Comparison of ENCODE assay signal across 9 cellular contexts in the genomic region with DNA sequence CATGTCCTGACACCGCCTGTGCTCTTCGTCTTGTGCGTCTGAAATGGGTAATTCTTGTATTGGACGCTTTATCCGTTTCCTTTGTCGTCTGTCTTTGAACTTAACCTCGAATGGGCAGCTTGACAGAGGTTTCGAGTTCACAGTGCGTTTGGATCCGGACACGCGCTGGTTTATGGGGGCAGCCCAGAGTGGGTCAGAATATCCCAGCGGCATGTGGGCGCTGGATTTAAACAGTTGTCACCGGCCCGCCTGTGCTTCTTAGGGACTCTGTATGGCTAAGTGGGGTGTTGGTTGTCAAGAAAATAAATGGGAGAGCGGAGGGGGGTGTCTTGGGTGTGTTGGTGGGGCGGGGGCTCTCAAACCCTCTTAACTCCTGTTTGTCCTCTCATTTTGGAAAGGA.
A peak's percentile ranks its signal among the peaks of the same experiment; 100 is the strongest.
DNase-seq lines count a peak whose midpoint lies in the region; TF ChIP-seq lines count a peak whose summit lies in the region.
"Had no signal": no experiment of that assay in that cellular context is flagged by ENCODE, and none has a peak within 500 bp of the region (broad histone marks: within the 10 kb centered on the region; RNA-seq: fewer than 3 reads in every experiment).

No MANE protein-coding gene starts in this region.

- H3K36me3 ChIP-seq in DOHH2 (ENCODE audit: control insufficient read depth, low read length) (peaks cover 4% of the 10 kb centered on the region; the same call in 1 of the 2 replicates), ectodermal cell (ENCODE audit: control insufficient read depth, insufficient read depth, low read length) (no peaks in the 10 kb centered on the region), neuronal stem cell (replicated peaks in 1 of 2; ENCODE audit: control insufficient read depth in 2 of 2, insufficient read depth in 2 of 2, low read length in 2 of 2) (no peaks in the 10 kb centered on the region)

- no peak overlapping the region for H2AK5ac ChIP-seq in neuronal stem cell (ENCODE audit: low read depth, low read length)

- H3K4me1 ChIP-seq in DOHH2 (ENCODE audit: control insufficient read depth, low read length) (peaks cover 47% of the 10 kb centered on the region), ectodermal cell (ENCODE audit: control insufficient read depth, insufficient read depth, low read length) (no peaks in the 10 kb centered on the region), neuronal stem cell (ENCODE audit: control insufficient read depth in 2 of 2, insufficient read depth in 1 of 2, low read depth in 1 of 2, low read length in 2 of 2) (no peaks in the 10 kb centered on the region)

- H3K4ac ChIP-seq in neuronal stem cell (ENCODE audit: low read length), result no peak overlapping the region

- no peaks in the 10 kb centered on the region for H3K27me3 ChIP-seq in DOHH2 (ENCODE audit: control insufficient read depth, low read length)
- H3K27me3 ChIP-seq in ectodermal cell (ENCODE audit: control insufficient read depth, insufficient read depth, low read length, poor library complexity, severe bottlenecking), result no peaks in the 10 kb centered on the region
- H3K27me3 ChIP-seq in neuronal stem cell (ENCODE audit: control insufficient read depth in 3 of 3, insufficient read depth in 3 of 3, low read depth in 1 of 3, low read length in 3 of 3), result no peaks in the 10 kb centered on the region

- no peaks in the 10 kb centered on the region for H3K9me3 Mint-ChIP-seq in type B pancreatic cell

- DNase-seq in NCI-H69 (lab: John Stamatoyannopoulos, UW) (peak; percentile 19), neuronal stem cell (ENCODE audit: low spot score) (no peak), substantia nigra (lab: John Stamatoyannopoulos, UW) (no peak), NCI-H526 (lab: John Stamatoyannopoulos, UW) (no peak), type B pancreatic cell (ENCODE audit: extremely low spot score, unreplicated experiment) (no peak)
- DNase-seq: central memory CD4-positive, alpha-beta T cell; GF-D8 had no signal

- H3K9me3 ChIP-seq in DOHH2 (ENCODE audit: control insufficient read depth, insufficient read depth, low read length) (no peaks in the 10 kb centered on the region), ectodermal cell (ENCODE audit: control insufficient read depth, low read length) (no peaks in the 10 kb centered on the region), neuronal stem cell (replicated peaks in 1 of 2; ENCODE audit: control insufficient read depth in 2 of 2, insufficient read depth in 1 of 2, low read depth in 1 of 2, low read length in 2 of 2) (no peaks in the 10 kb centered on the region)

- no peak overlapping the region for H3K18ac ChIP-seq in neuronal stem cell (ENCODE audit: low read length)

- no peak overlapping the region for H2BK120ac ChIP-seq in neuronal stem cell (ENCODE audit: low read depth, low read length)

- no peaks in the 10 kb centered on the region for H3K9me2 ChIP-seq in DOHH2 (replicated peaks; ENCODE audit: control insufficient read depth, low read length)

- no peaks in the 10 kb centered on the region for H3F3A ChIP-seq in DOHH2 (ENCODE audit: control insufficient read depth, insufficient read depth)

- no peak overlapping the region for H4K91ac ChIP-seq in neuronal stem cell (ENCODE audit: low read depth, low read length, poor library complexity)

- H3K27ac ChIP-seq in DOHH2 (ENCODE audit: low read depth, low read length) (peak overlapping the region; percentile 12; the same call in 1 of the 2 replicates), ectodermal cell (ENCODE audit: insufficient read depth, low read depth, low read length, poor library complexity, severe bottlenecking) (no peak overlapping the region), neuronal stem cell (replicated peaks; ENCODE audit: low read length) (no peak overlapping the region), substantia nigra (ENCODE audit: low read depth, low read length, poor library complexity, severe bottlenecking) (no peak overlapping the region)

- WGBS in ectodermal cell, 2 experiments, result 3% methylated on average over 15 to 18 of the region's 18 CpGs
- WGBS in neuronal stem cell (ENCODE audit: extremely low coverage in 2 of 2, insufficient read length in 2 of 2, insufficient replicate concordance in 1 of 2), 2 donors, result no CpG with 5 or more reads among the region's 18 CpGs

- H4K8ac ChIP-seq in neuronal stem cell (ENCODE audit: low read depth, low read length), result no peak overlapping the region

- H3K14ac ChIP-seq in neuronal stem cell (ENCODE audit: low read length), result no peak overlapping the region

- H3K4me2 ChIP-seq in DOHH2 (ENCODE audit: low read length) (peak overlapping the region; percentile 87), neuronal stem cell (ENCODE audit: insufficient read depth, low read length, poor library complexity, severe bottlenecking) (peak overlapping the region; percentile 45)

- H3K79me1 ChIP-seq in neuronal stem cell (ENCODE audit: low read depth, low read length), result peaks cover 1% of the 10 kb centered on the region

- no peaks in the 10 kb centered on the region for H3K27me3 Mint-ChIP-seq in type B pancreatic cell

- H4K20me1 ChIP-seq in DOHH2 (ENCODE audit: control insufficient read depth, insufficient read depth, low read depth, low read length), result no peaks in the 10 kb centered on the region; the same call in 1 of the 2 replicates

- H2BK12ac ChIP-seq in neuronal stem cell (ENCODE audit: low read length), result no peak overlapping the region

- H3K4me3 Mint-ChIP-seq in type B pancreatic cell, result no peak overlapping the region

- H3K4me1 Mint-ChIP-seq in type B pancreatic cell (ENCODE audit: unreplicated experiment), result no peaks in the 10 kb centered on the region

- peaks cover 64% of the 10 kb centered on the region for H3K79me2 ChIP-seq in DOHH2 (ENCODE audit: control insufficient read depth, low read length)

- no peaks in the 10 kb centered on the region for H3K36me3 Mint-ChIP-seq in type B pancreatic cell

- H3K23ac ChIP-seq in neuronal stem cell (ENCODE audit: low read depth, low read length, poor library complexity), result no peak overlapping the region

- H3K4me3 ChIP-seq in DOHH2 (ENCODE audit: low read length), result peak overlapping the region; percentile 81
- peak overlapping the region; percentile 62 for H3K4me3 ChIP-seq in ectodermal cell (ENCODE audit: insufficient read depth, low read depth, low read length)
- H3K4me3 ChIP-seq in neuronal stem cell (ENCODE audit: low read length in 2 of 2), result peak overlapping the region in 1 of 2 donors; percentile 89

- H2BK15ac ChIP-seq in neuronal stem cell (ENCODE audit: low read length), result no peak overlapping the region

- H2BK5ac ChIP-seq in neuronal stem cell (ENCODE audit: low read length), result no peak overlapping the region

- no peak overlapping the region for H2AFZ ChIP-seq in neuronal stem cell (ENCODE audit: low read length)

- no peak overlapping the region for H3K9ac ChIP-seq in neuronal stem cell (ENCODE audit: low read depth, low read length, poor library complexity)

- TF ChIP-seq CTCF in DOHH2 (IDR thresholded peaks at IDR 0.05; ENCODE audit: low read depth, low read length, poor library complexity, severe bottlenecking) (no peak), type B pancreatic cell (conservative IDR thresholded peaks at IDR 0.05) (no peak)

- H3K27ac Mint-ChIP-seq in type B pancreatic cell, result no peak overlapping the region
